ENCODE assay signal across 1 cellular context in the genomic region with DNA sequence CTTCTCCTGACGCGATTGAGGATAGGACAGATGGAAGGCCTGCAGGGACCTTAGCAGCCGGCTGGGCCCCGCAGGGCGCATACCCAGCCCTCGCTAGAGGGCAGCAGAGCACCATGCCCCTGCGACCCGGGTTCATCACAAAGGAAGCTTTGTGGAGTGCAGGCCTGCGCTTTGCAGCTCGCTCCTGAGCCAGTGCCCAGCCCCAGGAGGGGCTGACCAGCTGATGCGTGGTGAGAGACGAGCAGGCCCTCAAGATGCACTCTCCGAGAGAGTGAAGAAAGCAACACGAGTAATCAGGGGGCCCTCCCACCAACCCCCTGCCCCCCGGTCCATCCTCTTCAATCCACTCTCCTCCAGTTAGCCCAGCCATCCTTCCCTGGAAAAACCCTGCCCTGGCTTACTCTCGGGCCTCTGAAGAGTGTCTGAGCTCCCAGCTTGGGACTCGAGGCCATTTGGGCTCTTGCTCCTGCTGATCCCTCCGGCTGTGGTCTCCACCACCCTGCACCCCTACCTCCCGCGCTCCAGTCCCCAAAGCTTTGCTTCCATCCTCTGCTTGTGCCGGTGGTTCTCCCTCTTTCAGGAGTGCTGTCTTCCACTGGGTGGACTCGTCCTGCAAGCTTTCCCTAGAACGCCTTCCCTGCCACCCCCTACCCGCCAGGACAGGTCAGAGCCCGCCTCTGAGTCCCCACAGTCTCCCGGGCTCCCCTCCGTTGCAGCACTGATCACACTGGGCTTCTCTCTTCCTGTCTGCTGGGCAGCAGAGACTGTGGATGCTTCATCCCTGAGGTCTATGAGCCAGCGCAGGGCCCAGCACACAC.
TF ChIP-seq lines count a peak whose summit lies in the region.

No MANE protein-coding gene starts in this region.

TF ChIP-seq in K562, 482 proteins besides CTCF, POLR2A, EP300 and RAD21 (continued from another document):
- TF ChIP-seq TFAP4 (CRISPR knock-in tag; IDR thresholded peaks at IDR 0.05; ENCODE audit: borderline replicate concordance) (peak; percentile 45; the same call in 1 of the 2 replicates), ARID1B (IDR thresholded peaks at IDR 0.05) (no peak), ZNF224 (CRISPR knock-in tag; IDR thresholded peaks at IDR 0.05) (no peak), STAG1 (CRISPR knock-in tag; IDR thresholded peaks at IDR 0.05; ENCODE audit: borderline replicate concordance) (peak; percentile 33; the same call in 1 of the 2 replicates), NUFIP1 (IDR thresholded peaks at IDR 0.05; ENCODE audit: partially characterized antibody) (no peak), MAZ (CRISPR knock-in tag; conservative IDR thresholded peaks at IDR 0.05 in 1 of 2, IDR thresholded peaks at IDR 0.05 in 1 of 2) (peak in 1 of 2 experiments; percentile 44; a peak in 1 of 4 replicates), DEAF1 (CRISPR knock-in tag; IDR thresholded peaks at IDR 0.05) (peak; percentile 52; the same call in 1 of the 2 replicates), SMC3 (conservative IDR thresholded peaks at IDR 0.05; ENCODE audit: insufficient read depth, low read depth, low read length) (peak; percentile 91), GATA2 (CRISPR knock-in tag; IDR thresholded peaks at IDR 0.05) (no peak), BCL6 (CRISPR knock-in tag; IDR thresholded peaks at IDR 0.05) (no peak), RCOR1 (IDR thresholded peaks at IDR 0.05; ENCODE audit: borderline replicate concordance in 1 of 2, low read depth in 2 of 2, low read length in 2 of 2) (0 out of 4 replicates have a peak, but pooled peaks of 1 of the 2 experiments have one; percentile 15)
- TF ChIP-seq, protein P1, sequence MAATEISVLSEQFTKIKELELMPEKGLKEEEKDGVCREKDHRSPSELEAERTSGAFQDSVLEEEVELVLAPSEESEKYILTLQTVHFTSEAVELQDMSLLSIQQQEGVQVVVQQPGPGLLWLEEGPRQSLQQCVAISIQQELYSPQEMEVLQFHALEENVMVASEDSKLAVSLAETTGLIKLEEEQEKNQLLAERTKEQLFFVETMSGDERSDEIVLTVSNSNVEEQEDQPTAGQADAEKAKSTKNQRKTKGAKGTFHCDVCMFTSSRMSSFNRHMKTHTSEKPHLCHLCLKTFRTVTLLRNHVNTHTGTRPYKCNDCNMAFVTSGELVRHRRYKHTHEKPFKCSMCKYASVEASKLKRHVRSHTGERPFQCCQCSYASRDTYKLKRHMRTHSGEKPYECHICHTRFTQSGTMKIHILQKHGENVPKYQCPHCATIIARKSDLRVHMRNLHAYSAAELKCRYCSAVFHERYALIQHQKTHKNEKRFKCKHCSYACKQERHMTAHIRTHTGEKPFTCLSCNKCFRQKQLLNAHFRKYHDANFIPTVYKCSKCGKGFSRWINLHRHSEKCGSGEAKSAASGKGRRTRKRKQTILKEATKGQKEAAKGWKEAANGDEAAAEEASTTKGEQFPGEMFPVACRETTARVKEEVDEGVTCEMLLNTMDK (IDR thresholded peaks at IDR 0.05; ENCODE audit: borderline replicate concordance, insufficient read depth, low read depth, low read length, poor library complexity, severe bottlenecking): peak; percentile 34
- TF ChIP-seq, protein P2, sequence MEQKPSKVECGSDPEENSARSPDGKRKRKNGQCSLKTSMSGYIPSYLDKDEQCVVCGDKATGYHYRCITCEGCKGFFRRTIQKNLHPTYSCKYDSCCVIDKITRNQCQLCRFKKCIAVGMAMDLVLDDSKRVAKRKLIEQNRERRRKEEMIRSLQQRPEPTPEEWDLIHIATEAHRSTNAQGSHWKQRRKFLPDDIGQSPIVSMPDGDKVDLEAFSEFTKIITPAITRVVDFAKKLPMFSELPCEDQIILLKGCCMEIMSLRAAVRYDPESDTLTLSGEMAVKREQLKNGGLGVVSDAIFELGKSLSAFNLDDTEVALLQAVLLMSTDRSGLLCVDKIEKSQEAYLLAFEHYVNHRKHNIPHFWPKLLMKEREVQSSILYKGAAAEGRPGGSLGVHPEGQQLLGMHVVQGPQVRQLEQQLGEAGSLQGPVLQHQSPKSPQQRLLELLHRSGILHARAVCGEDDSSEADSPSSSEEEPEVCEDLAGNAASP (IDR thresholded peaks at IDR 0.05): no peak
- TF ChIP-seq, protein P3, sequence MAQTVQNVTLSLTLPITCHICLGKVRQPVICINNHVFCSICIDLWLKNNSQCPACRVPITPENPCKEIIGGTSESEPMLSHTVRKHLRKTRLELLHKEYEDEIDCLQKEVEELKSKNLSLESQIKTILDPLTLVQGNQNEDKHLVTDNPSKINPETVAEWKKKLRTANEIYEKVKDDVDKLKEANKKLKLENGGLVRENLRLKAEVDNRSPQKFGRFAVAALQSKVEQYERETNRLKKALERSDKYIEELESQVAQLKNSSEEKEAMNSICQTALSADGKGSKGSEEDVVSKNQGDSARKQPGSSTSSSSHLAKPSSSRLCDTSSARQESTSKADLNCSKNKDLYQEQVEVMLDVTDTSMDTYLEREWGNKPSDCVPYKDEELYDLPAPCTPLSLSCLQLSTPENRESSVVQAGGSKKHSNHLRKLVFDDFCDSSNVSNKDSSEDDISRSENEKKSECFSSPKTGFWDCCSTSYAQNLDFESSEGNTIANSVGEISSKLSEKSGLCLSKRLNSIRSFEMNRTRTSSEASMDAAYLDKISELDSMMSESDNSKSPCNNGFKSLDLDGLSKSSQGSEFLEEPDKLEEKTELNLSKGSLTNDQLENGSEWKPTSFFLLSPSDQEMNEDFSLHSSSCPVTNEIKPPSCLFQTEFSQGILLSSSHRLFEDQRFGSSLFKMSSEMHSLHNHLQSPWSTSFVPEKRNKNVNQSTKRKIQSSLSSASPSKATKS (CRISPR knock-in tag; IDR thresholded peaks at IDR 0.05): no peak
